Comparison of ENCODE assay signal across 1 cellular context in genomic region chr19:47260476-47260875, GRCh38.
TF ChIP-seq lines count a peak whose summit lies in the region.

No MANE protein-coding gene starts in this region.

TF ChIP-seq in HEK293T, 16 proteins besides CTCF, POLR2A, EP300 and RAD21:
- TF ChIP-seq HDGF (IDR thresholded peaks at IDR 0.05; ENCODE audit: borderline replicate concordance) (no peak), LEF1 (IDR thresholded peaks at IDR 0.05; ENCODE audit: borderline replicate concordance) (no peak), NFRKB (IDR thresholded peaks at IDR 0.05) (no peak), ARNT (IDR thresholded peaks at IDR 0.05) (no peak), ELF4 (IDR thresholded peaks at IDR 0.05) (no peak), BHLHE40 (IDR thresholded peaks at IDR 0.05; ENCODE audit: borderline replicate concordance) (no peak), CTBP1 (IDR thresholded peaks at IDR 0.05; ENCODE audit: borderline replicate concordance) (no peak), L3MBTL2 (conservative IDR thresholded peaks at IDR 0.05) (no peak), PKNOX1 (IDR thresholded peaks at IDR 0.05) (no peak), TARDBP (IDR thresholded peaks at IDR 0.05) (no peak), ZNF384 (IDR thresholded peaks at IDR 0.05) (no peak), SP1 (IDR thresholded peaks at IDR 0.05) (no peak), FOXM1 (IDR thresholded peaks at IDR 0.05; ENCODE audit: borderline replicate concordance) (no peak), FOXK2 (IDR thresholded peaks at IDR 0.05) (no peak), SUZ12 (IDR thresholded peaks at IDR 0.05) (no peak)
